1 cellular context compared by ENCODE assay signal in the genomic region with DNA sequence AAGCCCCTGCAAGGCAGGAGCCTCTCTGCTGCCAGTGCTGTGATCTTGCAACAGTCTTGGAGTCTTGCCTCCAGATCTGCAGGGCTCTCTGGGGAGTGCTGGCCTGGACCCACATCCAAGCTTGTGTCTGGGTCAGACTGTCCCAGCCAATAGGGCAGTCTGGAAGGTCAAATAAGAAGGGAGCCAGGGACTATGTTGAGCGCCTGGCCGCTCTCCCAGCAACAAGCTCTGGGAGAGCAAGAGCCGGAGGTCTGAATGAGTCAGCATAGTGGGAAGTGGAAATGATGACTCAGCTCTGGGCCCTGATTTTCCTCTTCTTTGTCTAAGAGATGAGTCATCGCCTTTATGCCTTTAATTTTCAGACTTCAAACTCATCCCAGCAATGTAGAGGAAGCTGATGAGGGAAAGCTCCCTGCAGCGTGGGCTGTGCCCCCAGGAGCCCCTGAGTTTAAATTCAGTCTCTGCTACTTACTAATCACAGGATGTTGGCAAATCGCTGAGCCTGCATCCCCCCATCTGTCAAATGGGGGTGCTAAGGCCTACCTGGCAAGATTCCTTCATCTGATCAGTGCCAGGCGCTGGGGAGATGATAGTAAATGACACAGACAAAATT.
TF ChIP-seq lines count a peak whose summit lies in the region.

No MANE protein-coding gene starts in this region.

TF ChIP-seq in HepG2, 621 proteins besides CTCF, POLR2A, EP300 and RAD21 (continued from another document and continues in another):
- TF ChIP-seq, protein P1, sequence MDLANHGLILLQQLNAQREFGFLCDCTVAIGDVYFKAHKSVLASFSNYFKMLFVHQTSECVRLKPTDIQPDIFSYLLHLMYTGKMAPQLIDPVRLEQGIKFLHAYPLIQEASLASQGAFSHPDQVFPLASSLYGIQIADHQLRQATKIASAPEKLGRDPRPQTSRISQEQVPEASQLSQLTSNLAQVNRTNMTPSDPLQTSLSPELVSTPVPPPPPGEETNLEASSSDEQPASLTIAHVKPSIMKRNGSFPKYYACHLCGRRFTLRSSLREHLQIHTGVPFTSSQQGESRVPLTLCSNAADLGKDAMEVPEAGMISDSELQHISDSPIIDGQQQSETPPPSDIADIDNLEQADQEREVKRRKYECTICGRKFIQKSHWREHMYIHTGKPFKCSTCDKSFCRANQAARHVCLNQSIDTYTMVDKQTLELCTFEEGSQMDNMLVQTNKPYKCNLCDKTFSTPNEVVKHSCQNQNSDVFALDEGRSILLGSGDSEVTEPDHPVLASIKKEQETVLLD (CRISPR knock-in tag; IDR thresholded peaks at IDR 0.05; ENCODE audit: low read depth), result no peak
- TF ChIP-seq, protein P2, sequence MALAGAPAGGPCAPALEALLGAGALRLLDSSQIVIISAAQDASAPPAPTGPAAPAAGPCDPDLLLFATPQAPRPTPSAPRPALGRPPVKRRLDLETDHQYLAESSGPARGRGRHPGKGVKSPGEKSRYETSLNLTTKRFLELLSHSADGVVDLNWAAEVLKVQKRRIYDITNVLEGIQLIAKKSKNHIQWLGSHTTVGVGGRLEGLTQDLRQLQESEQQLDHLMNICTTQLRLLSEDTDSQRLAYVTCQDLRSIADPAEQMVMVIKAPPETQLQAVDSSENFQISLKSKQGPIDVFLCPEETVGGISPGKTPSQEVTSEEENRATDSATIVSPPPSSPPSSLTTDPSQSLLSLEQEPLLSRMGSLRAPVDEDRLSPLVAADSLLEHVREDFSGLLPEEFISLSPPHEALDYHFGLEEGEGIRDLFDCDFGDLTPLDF (CRISPR knock-in tag; IDR thresholded peaks at IDR 0.05), result no peak
- TF ChIP-seq DNMT1 (CRISPR knock-in tag; IDR thresholded peaks at IDR 0.05) (0 out of 2 replicates have a peak, but pooled peaks have one; percentile 70), ZNF317 (CRISPR knock-in tag; IDR thresholded peaks at IDR 0.05) (peak; percentile 61; the same call in 1 of the 2 replicates), AKAP8 (CRISPR knock-in tag; IDR thresholded peaks at IDR 0.05) (0 out of 2 replicates have a peak, but pooled peaks have one; percentile 47), ADNP (CRISPR knock-in tag; IDR thresholded peaks at IDR 0.05) (no peak), CBX2 (IDR thresholded peaks at IDR 0.05; ENCODE audit: low read depth, low read length) (no peak), CBX2 (CRISPR knock-in tag; IDR thresholded peaks at IDR 0.05; ENCODE audit: low read depth) (no peak), THYN1 (CRISPR knock-in tag; IDR thresholded peaks at IDR 0.05; ENCODE audit: borderline replicate concordance, low read depth) (no peak), ZNF451 (CRISPR knock-in tag; IDR thresholded peaks at IDR 0.05) (no peak), ZNF749 (CRISPR knock-in tag; IDR thresholded peaks at IDR 0.05; ENCODE audit: borderline replicate concordance) (no peak), KDM5B (CRISPR knock-in tag; IDR thresholded peaks at IDR 0.05; ENCODE audit: borderline replicate concordance) (no peak; the same call in 1 of the 2 replicates), ASH2L (IDR thresholded peaks at IDR 0.05; ENCODE audit: insufficient read length, low read depth, low read length) (peak; percentile 50), MLLT10 (CRISPR knock-in tag; IDR thresholded peaks at IDR 0.05) (no peak), NBN (conservative IDR thresholded peaks at IDR 0.05) (no peak), PHB2 (IDR thresholded peaks at IDR 0.05; ENCODE audit: partially characterized antibody) (no peak), DPF2 (CRISPR knock-in tag; IDR thresholded peaks at IDR 0.05; ENCODE audit: borderline replicate concordance, low read depth) (no peak), ZKSCAN5 (CRISPR knock-in tag; IDR thresholded peaks at IDR 0.05) (no peak), KAT7 (CRISPR knock-in tag; IDR thresholded peaks at IDR 0.05; ENCODE audit: borderline replicate concordance) (no peak), BORCS8-MEF2B (CRISPR knock-in tag; IDR thresholded peaks at IDR 0.05) (no peak), ZNF264 (CRISPR knock-in tag; IDR thresholded peaks at IDR 0.05) (no peak), MBNL3 (CRISPR knock-in tag; conservative IDR thresholded peaks at IDR 0.05) (no peak), FOSL2 (CRISPR knock-in tag; IDR thresholded peaks at IDR 0.05) (peak; percentile 99), ZSCAN30 (CRISPR knock-in tag; IDR thresholded peaks at IDR 0.05) (no peak), PRMT3 (CRISPR knock-in tag; IDR thresholded peaks at IDR 0.05; ENCODE audit: borderline replicate concordance, low read depth) (no peak), ZNF768 (CRISPR knock-in tag; IDR thresholded peaks at IDR 0.05) (peak; percentile 28; the same call in 1 of the 2 replicates), ZNF746 (CRISPR knock-in tag; IDR thresholded peaks at IDR 0.05) (no peak), HNRNPLL (IDR thresholded peaks at IDR 0.05; ENCODE audit: low read depth, low read length, poor library complexity, severe bottlenecking) (no peak), CAMTA2 (CRISPR knock-in tag; IDR thresholded peaks at IDR 0.05; ENCODE audit: borderline replicate concordance) (no peak), SIN3B (IDR thresholded peaks at IDR 0.05; ENCODE audit: low read length) (0 out of 2 replicates have a peak, but pooled peaks have one; percentile 10), ZNF549 (CRISPR knock-in tag; IDR thresholded peaks at IDR 0.05) (no peak), MIER2 (CRISPR knock-in tag; IDR thresholded peaks at IDR 0.05) (peak; percentile 75; the same call in 1 of the 2 replicates), SP1 (IDR thresholded peaks at IDR 0.05) (no peak), SP1 (CRISPR knock-in tag; IDR thresholded peaks at IDR 0.05) (no peak), FIP1L1 (IDR thresholded peaks at IDR 0.05; ENCODE audit: borderline replicate concordance, insufficient read depth, low read depth, low read length) (0 out of 2 replicates have a peak, but pooled peaks have one; percentile 31), JUNB (CRISPR knock-in tag; IDR thresholded peaks at IDR 0.05; ENCODE audit: borderline replicate concordance) (peak; percentile 87)
- TF ChIP-seq, protein P3, sequence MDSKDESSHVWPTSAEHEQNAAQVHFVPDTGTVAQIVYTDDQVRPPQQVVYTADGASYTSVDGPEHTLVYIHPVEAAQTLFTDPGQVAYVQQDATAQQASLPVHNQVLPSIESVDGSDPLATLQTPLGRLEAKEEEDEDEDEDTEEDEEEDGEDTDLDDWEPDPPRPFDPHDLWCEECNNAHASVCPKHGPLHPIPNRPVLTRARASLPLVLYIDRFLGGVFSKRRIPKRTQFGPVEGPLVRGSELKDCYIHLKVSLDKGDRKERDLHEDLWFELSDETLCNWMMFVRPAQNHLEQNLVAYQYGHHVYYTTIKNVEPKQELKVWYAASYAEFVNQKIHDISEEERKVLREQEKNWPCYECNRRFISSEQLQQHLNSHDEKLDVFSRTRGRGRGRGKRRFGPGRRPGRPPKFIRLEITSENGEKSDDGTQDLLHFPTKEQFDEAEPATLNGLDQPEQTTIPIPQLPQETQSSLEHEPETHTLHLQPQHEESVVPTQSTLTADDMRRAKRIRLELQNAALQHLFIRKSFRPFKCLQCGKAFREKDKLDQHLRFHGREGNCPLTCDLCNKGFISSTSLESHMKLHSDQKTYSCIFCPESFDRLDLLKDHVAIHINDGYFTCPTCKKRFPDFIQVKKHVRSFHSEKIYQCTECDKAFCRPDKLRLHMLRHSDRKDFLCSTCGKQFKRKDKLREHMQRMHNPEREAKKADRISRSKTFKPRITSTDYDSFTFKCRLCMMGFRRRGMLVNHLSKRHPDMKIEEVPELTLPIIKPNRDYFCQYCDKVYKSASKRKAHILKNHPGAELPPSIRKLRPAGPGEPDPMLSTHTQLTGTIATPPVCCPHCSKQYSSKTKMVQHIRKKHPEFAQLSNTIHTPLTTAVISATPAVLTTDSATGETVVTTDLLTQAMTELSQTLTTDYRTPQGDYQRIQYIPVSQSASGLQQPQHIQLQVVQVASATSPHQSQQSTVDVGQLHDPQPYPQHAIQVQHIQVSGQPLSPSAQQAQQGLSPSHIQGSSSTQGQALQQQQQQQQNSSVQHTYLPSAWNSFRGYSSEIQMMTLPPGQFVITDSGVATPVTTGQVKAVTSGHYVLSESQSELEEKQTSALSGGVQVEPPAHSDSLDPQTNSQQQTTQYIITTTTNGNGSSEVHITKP (CRISPR knock-in tag; IDR thresholded peaks at IDR 0.05; ENCODE audit: low read depth), result peak; percentile 22; the same call in 1 of the 2 replicates
- TF ChIP-seq, protein P4, sequence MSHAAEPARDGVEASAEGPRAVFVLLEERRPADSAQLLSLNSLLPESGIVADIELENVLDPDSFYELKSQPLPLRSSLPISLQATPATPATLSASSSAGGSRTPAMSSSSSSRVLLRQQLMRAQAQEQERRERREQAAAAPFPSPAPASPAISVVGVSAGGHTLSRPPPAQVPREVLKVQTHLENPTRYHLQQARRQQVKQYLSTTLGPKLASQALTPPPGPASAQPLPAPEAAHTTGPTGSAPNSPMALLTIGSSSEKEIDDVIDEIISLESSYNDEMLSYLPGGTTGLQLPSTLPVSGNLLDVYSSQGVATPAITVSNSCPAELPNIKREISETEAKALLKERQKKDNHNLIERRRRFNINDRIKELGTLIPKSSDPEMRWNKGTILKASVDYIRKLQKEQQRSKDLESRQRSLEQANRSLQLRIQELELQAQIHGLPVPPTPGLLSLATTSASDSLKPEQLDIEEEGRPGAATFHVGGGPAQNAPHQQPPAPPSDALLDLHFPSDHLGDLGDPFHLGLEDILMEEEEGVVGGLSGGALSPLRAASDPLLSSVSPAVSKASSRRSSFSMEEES (CRISPR knock-in tag; IDR thresholded peaks at IDR 0.05), result peak; percentile 41; the same call in 1 of the 2 replicates
- TF ChIP-seq, protein P5, sequence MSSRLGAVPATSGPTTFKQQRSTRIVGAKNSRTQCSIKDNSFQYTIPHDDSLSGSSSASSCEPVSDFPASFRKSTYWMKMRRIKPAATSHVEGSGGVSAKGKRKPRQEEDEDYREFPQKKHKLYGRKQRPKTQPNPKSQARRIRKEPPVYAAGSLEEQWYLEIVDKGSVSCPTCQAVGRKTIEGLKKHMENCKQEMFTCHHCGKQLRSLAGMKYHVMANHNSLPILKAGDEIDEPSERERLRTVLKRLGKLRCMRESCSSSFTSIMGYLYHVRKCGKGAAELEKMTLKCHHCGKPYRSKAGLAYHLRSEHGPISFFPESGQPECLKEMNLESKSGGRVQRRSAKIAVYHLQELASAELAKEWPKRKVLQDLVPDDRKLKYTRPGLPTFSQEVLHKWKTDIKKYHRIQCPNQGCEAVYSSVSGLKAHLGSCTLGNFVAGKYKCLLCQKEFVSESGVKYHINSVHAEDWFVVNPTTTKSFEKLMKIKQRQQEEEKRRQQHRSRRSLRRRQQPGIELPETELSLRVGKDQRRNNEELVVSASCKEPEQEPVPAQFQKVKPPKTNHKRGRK (CRISPR knock-in tag; IDR thresholded peaks at IDR 0.05), result no peak
- TF ChIP-seq, protein P6, sequence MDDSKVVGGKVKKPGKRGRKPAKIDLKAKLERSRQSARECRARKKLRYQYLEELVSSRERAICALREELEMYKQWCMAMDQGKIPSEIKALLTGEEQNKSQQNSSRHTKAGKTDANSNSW (CRISPR knock-in tag; IDR thresholded peaks at IDR 0.05; ENCODE audit: borderline replicate concordance), result no peak
- TF ChIP-seq, protein P7, sequence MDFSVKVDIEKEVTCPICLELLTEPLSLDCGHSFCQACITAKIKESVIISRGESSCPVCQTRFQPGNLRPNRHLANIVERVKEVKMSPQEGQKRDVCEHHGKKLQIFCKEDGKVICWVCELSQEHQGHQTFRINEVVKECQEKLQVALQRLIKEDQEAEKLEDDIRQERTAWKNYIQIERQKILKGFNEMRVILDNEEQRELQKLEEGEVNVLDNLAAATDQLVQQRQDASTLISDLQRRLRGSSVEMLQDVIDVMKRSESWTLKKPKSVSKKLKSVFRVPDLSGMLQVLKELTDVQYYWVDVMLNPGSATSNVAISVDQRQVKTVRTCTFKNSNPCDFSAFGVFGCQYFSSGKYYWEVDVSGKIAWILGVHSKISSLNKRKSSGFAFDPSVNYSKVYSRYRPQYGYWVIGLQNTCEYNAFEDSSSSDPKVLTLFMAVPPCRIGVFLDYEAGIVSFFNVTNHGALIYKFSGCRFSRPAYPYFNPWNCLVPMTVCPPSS (IDR thresholded peaks at IDR 0.05), result no peak
- TF ChIP-seq, protein P8, sequence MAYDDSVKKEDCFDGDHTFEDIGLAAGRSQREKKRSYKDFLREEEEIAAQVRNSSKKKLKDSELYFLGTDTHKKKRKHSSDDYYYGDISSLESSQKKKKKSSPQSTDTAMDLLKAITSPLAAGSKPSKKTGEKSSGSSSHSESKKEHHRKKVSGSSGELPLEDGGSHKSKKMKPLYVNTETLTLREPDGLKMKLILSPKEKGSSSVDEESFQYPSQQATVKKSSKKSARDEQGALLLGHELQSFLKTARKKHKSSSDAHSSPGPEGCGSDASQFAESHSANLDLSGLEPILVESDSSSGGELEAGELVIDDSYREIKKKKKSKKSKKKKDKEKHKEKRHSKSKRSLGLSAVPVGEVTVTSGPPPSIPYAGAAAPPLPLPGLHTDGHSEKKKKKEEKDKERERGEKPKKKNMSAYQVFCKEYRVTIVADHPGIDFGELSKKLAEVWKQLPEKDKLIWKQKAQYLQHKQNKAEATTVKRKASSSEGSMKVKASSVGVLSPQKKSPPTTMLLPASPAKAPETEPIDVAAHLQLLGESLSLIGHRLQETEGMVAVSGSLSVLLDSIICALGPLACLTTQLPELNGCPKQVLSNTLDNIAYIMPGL (CRISPR knock-in tag; IDR thresholded peaks at IDR 0.05; ENCODE audit: borderline replicate concordance in 1 of 2, low read depth in 1 of 2), result no peak; a peak in 1 of 4 replicates
- TF ChIP-seq, protein P9, sequence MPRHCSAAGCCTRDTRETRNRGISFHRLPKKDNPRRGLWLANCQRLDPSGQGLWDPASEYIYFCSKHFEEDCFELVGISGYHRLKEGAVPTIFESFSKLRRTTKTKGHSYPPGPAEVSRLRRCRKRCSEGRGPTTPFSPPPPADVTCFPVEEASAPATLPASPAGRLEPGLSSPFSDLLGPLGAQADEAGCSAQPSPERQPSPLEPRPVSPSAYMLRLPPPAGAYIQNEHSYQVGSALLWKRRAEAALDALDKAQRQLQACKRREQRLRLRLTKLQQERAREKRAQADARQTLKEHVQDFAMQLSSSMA (CRISPR knock-in tag; IDR thresholded peaks at IDR 0.05), result no peak
- TF ChIP-seq, protein P10, sequence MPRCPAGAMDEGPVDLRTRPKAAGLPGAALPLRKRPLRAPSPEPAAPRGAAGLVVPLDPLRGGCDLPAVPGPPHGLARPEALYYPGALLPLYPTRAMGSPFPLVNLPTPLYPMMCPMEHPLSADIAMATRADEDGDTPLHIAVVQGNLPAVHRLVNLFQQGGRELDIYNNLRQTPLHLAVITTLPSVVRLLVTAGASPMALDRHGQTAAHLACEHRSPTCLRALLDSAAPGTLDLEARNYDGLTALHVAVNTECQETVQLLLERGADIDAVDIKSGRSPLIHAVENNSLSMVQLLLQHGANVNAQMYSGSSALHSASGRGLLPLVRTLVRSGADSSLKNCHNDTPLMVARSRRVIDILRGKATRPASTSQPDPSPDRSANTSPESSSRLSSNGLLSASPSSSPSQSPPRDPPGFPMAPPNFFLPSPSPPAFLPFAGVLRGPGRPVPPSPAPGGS (CRISPR knock-in tag; IDR thresholded peaks at IDR 0.05), result no peak
